8 cellular contexts compared by ENCODE assay signal in the genomic region with DNA sequence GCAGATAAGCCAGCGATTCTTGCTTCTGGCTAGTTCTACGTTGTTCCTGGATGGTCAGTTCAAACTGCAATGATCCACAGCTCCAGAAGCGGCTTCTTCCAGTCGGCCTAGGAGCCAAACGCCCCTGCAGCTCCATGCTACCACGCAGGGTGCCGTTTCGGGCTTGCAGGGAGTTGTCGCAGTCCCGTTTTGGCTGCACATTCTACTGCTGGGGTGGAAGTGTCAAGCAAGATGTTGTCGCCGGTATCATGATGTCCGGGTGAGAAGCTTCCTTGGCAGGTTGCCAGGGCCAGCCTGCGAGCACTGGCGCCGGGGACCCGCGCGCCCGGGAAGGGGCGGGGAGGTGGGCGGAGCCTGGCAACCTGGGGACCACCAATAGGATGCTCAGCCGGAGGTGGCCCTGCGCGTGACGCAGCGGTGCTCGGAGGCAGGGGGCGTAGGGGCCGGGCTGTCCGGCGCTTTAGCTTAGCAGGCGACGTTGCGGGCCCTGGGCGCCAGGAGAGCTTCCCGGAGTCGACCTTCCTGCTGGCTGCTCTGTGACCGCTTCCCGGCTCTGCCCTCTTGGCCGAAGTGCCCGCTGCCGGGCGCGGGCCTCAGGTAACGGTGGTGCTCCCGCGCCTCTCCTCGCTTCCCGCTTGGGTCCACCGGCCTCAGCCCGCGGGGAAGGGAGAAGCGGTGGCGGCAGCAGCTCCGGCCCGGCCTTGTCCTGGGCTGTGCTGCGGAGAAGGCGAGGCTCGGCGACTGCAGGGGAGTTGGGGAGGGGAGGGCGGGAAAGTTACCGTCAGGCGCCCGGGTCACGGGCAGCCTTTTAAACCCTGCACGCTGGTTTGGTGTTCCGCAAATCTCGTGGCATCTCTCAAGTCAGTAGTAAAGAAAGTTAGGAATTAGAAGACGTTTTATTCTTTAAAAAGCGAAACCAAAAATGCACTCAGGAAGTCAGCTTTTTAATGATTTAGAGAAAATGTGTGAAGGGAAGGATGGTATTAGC. TPM values are rescaled to one million over a fixed set of nuclear protein-coding genes. Genes with fewer than 3 reads are reported as not detected.
DNase-seq lines count a peak whose midpoint lies in the region; ATAC-seq and TF ChIP-seq lines count a peak whose summit lies in the region.

TSS of gene SOAT1 (plus strand) at position 458 of the 988 bp plus-strand sequence. CDS start 8,888 bp downstream, outside the sequence.

- H3K9me3 Mint-ChIP-seq in natural killer cell: no peaks in the 10 kb centered on the region

- peak within 1 kb of the TSS; percentile 98 for H3K4me3 Mint-ChIP-seq in natural killer cell

- intact Hi-C loops in natural killer cell (cut with micrococcal nuclease): loop anchor here (1.0 to 5.0 kb wide), 4 partner anchors 73 to 266 kb away; partner anchors contain the start of gene FAM20B

- H3K27ac Mint-ChIP-seq in natural killer cell: peak within 1 kb of the TSS; percentile 85 to 97

- TF ChIP-seq CTCF in DOHH2 (IDR thresholded peaks at IDR 0.05; ENCODE audit: low read depth, low read length, poor library complexity, severe bottlenecking) (no peak), KMS-11 (conservative IDR thresholded peaks at IDR 0.05; ENCODE audit: low read depth, low read length) (no peak), fibroblast of lung (conservative IDR thresholded peaks at IDR 0.05 in 1 of 2, IDR thresholded peaks at IDR 0.05 in 1 of 2; ENCODE audit: low read depth in 1 of 2, low read length in 2 of 2) (peak in 1 of 2 donors; percentile 3), natural killer cell (IDR thresholded peaks at IDR 0.05) (peak; percentile 8)

- no peaks in the 10 kb centered on the region for H3F3A ChIP-seq in DOHH2 (ENCODE audit: control insufficient read depth, insufficient read depth)

- peak within 1 kb of the TSS; percentile 81 for H2AFZ ChIP-seq in KMS-11 (ENCODE audit: low read depth)
- H2AFZ ChIP-seq in fibroblast of lung (ENCODE audit: low read length): peak within 1 kb of the TSS; percentile 79

- H3K9ac ChIP-seq in KMS-11 (peak within 1 kb of the TSS; percentile 68), fibroblast of lung (ENCODE audit: insufficient read depth, low read length) (peak within 1 kb of the TSS; percentile 92)

- H3K4me3 ChIP-seq in DOHH2 (ENCODE audit: low read length): peak within 1 kb of the TSS; percentile 96
- H3K4me3 ChIP-seq in KMS-11 (IDR thresholded peaks at IDR 0.05; ENCODE audit: insufficient read depth, low read depth, low read length): no peak within 1 kb of the TSS
- H3K4me3 ChIP-seq in fibroblast of lung (replicated peaks in 1 of 4; ENCODE audit: control extremely low read depth in 1 of 4, insufficient read depth in 1 of 4, low read depth in 3 of 4, low read length in 4 of 4): peak within 1 kb of the TSS; percentile 83 to 95 (median 90)

- H3K27me3 Mint-ChIP-seq in natural killer cell (ENCODE audit: low read depth in 2 of 2): no peaks in the 10 kb centered on the region

- ATAC-seq in GM21723 (IDR thresholded peaks at IDR 0.05; ENCODE audit: unreplicated experiment) (peak; percentile 96), natural killer cell (peak; percentile 95 to 99 (median 98))
- ATAC-seq in stimulated activated naive CD8-positive, alpha-beta T cell treated with anti-CD3 and anti-CD28 coated beads, Interleukin-15, Interleukin-2, amounts not matched to agents 100 U/mL and 50 U/mL, for 24 hours: peak; percentile 98

- H3K27me3 ChIP-seq in DOHH2 (ENCODE audit: control insufficient read depth, low read length) (no peaks in the 10 kb centered on the region), KMS-11 (ENCODE audit: insufficient read depth, low read depth) (no peaks in the 10 kb centered on the region), fibroblast of lung (ENCODE audit: control insufficient read depth, insufficient read depth, low read length) (no peaks in the 10 kb centered on the region)

- H3K4me1 ChIP-seq in DOHH2 (ENCODE audit: control insufficient read depth, low read length) (peaks cover 40% of the 10 kb centered on the region), KMS-11 (ENCODE audit: low read depth, poor library complexity, severe bottlenecking) (peaks cover 20% of the 10 kb centered on the region), fibroblast of lung (ENCODE audit: control insufficient read depth, extremely low read depth, insufficient read depth, low read length) (no peaks in the 10 kb centered on the region)

- peaks cover 40 to 46% of the 10 kb centered on the region in 2 donors for H3K4me1 Mint-ChIP-seq in natural killer cell

- H3K79me2 ChIP-seq in DOHH2 (ENCODE audit: control insufficient read depth, low read length): peaks cover 49% of the 10 kb centered on the region
- H3K79me2 ChIP-seq in KMS-11 (ENCODE audit: insufficient read depth, low read depth): peaks cover 16% of the 10 kb centered on the region
- H3K79me2 ChIP-seq in fibroblast of lung (ENCODE audit: control insufficient read depth, insufficient read depth, low read length): peaks cover 27% of the 10 kb centered on the region

- H4K20me1 ChIP-seq in DOHH2 (ENCODE audit: control insufficient read depth, insufficient read depth, low read depth, low read length) (peaks cover 5% of the 10 kb centered on the region; the same call in 1 of the 2 replicates), KMS-11 (ENCODE audit: insufficient read depth) (no peaks in the 10 kb centered on the region), fibroblast of lung (ENCODE audit: control insufficient read depth, extremely low read depth, insufficient read depth, low read length) (no peaks in the 10 kb centered on the region)

- peak within 1 kb of the TSS; percentile 62 for H3K27ac ChIP-seq in DOHH2 (ENCODE audit: low read depth, low read length)
- H3K27ac ChIP-seq in KMS-11: peak within 1 kb of the TSS; percentile 55; the same call in 1 of the 2 replicates
- H3K27ac ChIP-seq in fibroblast of lung (ENCODE audit: insufficient read depth, low read length): peak within 1 kb of the TSS; percentile 85

- DNase-seq in RKO (ENCODE audit: low spot score) (peak; percentile 93), fibroblast of lung (ENCODE audit: low read depth in 2 of 2) (peak; percentile 90), natural killer cell (peak; percentile 93)
- peak; percentile 87 to 89 for DNase-seq in activated T-helper 1 cell treated with anti-CD3 and anti-CD28 coated beads, Interleukin-2, amount 50 U/mL, for 16 hours (ENCODE audit: low read depth in 1 of 2, low spot score in 1 of 2)
- peak; percentile 98 for DNase-seq in stimulated activated naive CD8-positive, alpha-beta T cell treated with anti-CD3 and anti-CD28 coated beads, Interleukin-15, Interleukin-2, amounts not matched to agents 100 U/mL and 50 U/mL, for 24 hours

- no peaks in the 10 kb centered on the region for H3K36me3 Mint-ChIP-seq in natural killer cell

- H3K36me3 ChIP-seq in DOHH2 (ENCODE audit: control insufficient read depth, low read length) (peaks cover 6% of the 10 kb centered on the region), KMS-11 (ENCODE audit: insufficient read depth) (no peaks in the 10 kb centered on the region), fibroblast of lung (ENCODE audit: control insufficient read depth, insufficient read depth, low read length) (peaks cover 2% of the 10 kb centered on the region)

- H3K9me2 ChIP-seq in DOHH2 (replicated peaks; ENCODE audit: control insufficient read depth, low read length): no peaks in the 10 kb centered on the region

- H3K4me2 ChIP-seq in DOHH2 (ENCODE audit: low read length) (peak within 1 kb of the TSS; percentile 79), KMS-11 (peak within 1 kb of the TSS; percentile 89), fibroblast of lung (ENCODE audit: extremely low read depth, insufficient read depth, low read length) (peak within 1 kb of the TSS; percentile 81)

- no peaks in the 10 kb centered on the region for H3K9me3 ChIP-seq in DOHH2 (ENCODE audit: control insufficient read depth, insufficient read depth, low read length)
- no peaks in the 10 kb centered on the region for H3K9me3 ChIP-seq in fibroblast of lung (ENCODE audit: control insufficient read depth, insufficient read depth, low read depth, low read length)

RNA-seq across cellular contexts. Expression of gene SOAT1, which starts in this region (rescaled TPM):
- total RNA-seq in fibroblast of lung (31.1 and 50.5 TPM in 2 replicates), natural killer cell (10 to 100 TPM; 36.9 to 57.9 (median 51.3) TPM)
- 64.1 and 77.6 TPM in 2 replicates for polyA plus RNA-seq in fibroblast of lung
- polyA plus RNA-seq in fibroblast of lung (2012): 30.0 and 39.7 TPM in 2 replicates
- polyA minus RNA-seq in fibroblast of lung (ENCODE audit: low replicate concordance): 19.0 and 19.8 TPM in 2 replicates
